In genomic region chr5:150793423-150793888, GRCh38 we compare ENCODE assay signal across 13 cellular contexts. TPM values are rescaled to one million over a fixed set of nuclear protein-coding genes. Genes with fewer than 3 reads are reported as not detected.
DNase-seq lines count a peak whose midpoint lies in the region; ATAC-seq, FAIRE-seq and TF ChIP-seq lines count a peak whose summit lies in the region.
"Not testable (repeated sequence)": the region's sequence is repeated elsewhere in the genome, so short reads cannot be mapped to it uniquely, and the experiment has no call there.
"Had no signal": no experiment of that assay in that cellular context is flagged by ENCODE, and none has a peak within 500 bp of the region (broad histone marks: within the 10 kb centered on the region; RNA-seq: fewer than 3 reads in every experiment).

No MANE protein-coding gene starts in this region.

- POLR2A ChIA-PET in HEK293 (lab: Yijun Ruan, JAX); Panc1 (lab: Charles Lee): not testable (repeated sequence)

- CTCF ChIA-PET in HEK293 (lab: Yijun Ruan, JAX) = interaction anchor here (4.7 kb wide), 1 partner anchor 8 kb away, joined by 37 read pairs; no protein-coding TSS in a partner anchor
- CTCF ChIA-PET in Panc1 (lab: Charles Lee) = not testable (repeated sequence)

- peaks cover 44 to 45% of the 10 kb centered on the region in 2 donors for H3K36me3 Mint-ChIP-seq in CD14-positive monocyte
- peaks cover 16% of the 10 kb centered on the region for H3K36me3 Mint-ChIP-seq in nephron progenitor cell (ENCODE audit: low read depth)

- H3K27ac Mint-ChIP-seq in CD14-positive monocyte (peak overlapping the region in 4 of 7 donors; percentile 31 to 83 (median 60)), nephron progenitor cell (peak overlapping the region; percentile 20)

- not testable (repeated sequence) for H3K4me3 Mint-ChIP-seq in CD14-positive monocyte, nephron progenitor cell

- DNase-seq in CD14-positive monocyte (ENCODE audit: low spot score); Panc1 (ENCODE audit: low read depth, low spot score); nephron progenitor cell: not testable (repeated sequence)
- DNase-seq in NCI-H748 (lab: John Stamatoyannopoulos, UW; ENCODE audit: unreplicated experiment) = peak; percentile 12

- not testable (repeated sequence) for H3K4me3 ChIP-seq in HEK293 (ENCODE audit: low read depth, low read length); Panc1 (ENCODE audit: low read depth in 2 of 2, low read length in 2 of 2)

- intact Hi-C loops in CD14-positive monocyte (cut with micrococcal nuclease); Panc1 (cut with micrococcal nuclease; ENCODE audit: unreplicated experiment): not testable (repeated sequence)

- H3K27ac ChIP-seq in HEK293 (ENCODE audit: extremely low read depth, low read depth, low read length); Panc1 (ENCODE audit: low read length): not testable (repeated sequence)

- H3K4me1 Mint-ChIP-seq in CD14-positive monocyte (peaks cover 37% of the 10 kb centered on the region), nephron progenitor cell (peaks cover 27% of the 10 kb centered on the region)

- peak; percentile 33 for FAIRE-seq in colon (lab: Jason Lieb, UNC)

- ATAC-seq in Panc1 = not testable (repeated sequence)

- in situ Hi-C loops in Panc1 (cut with HindIII; ENCODE audit: low pct_unique_long_range_greater_than_20kb, low sequenced_read_pairs) = not testable (repeated sequence)

- not testable (repeated sequence) for H3K9me3 ChIP-seq in HEK293 (ENCODE audit: control insufficient read depth, insufficient read depth, low read depth, low read length); Panc1 (ENCODE audit: control insufficient read depth, insufficient read depth, low read depth, low read length)

- not testable (repeated sequence) for H3K36me3 ChIP-seq in HEK293 (ENCODE audit: control insufficient read depth in 2 of 2, insufficient read depth in 1 of 2, low read length in 2 of 2); Panc1 (ENCODE audit: control insufficient read depth, insufficient read depth, low read length)

- not testable (repeated sequence) for H3K4me1 ChIP-seq in HEK293 (ENCODE audit: control insufficient read depth, insufficient read depth, low read length)
- peaks cover 24% of the 10 kb centered on the region for H3K4me1 ChIP-seq in Panc1 (ENCODE audit: control insufficient read depth, insufficient read depth, low read length)

- BruUV-seq in Panc1 (replicated peaks; lab: Mats Ljungman, UMichigan) = TSS peak; percentile 31

- H3K27me3 ChIP-seq in Panc1 (ENCODE audit: control insufficient read depth, insufficient read depth, low read length) = not testable (repeated sequence)

- TF ChIP-seq CTCF in CD14-positive monocyte (IDR thresholded peaks at IDR 0.05); HEK293 (tag by site-specific recombination; IDR thresholded peaks at IDR 0.05); Panc1 (IDR thresholded peaks at IDR 0.05); nephron progenitor cell (IDR thresholded peaks at IDR 0.05): not testable (repeated sequence)

- not testable (repeated sequence) for H3K9me3 Mint-ChIP-seq in CD14-positive monocyte, nephron progenitor cell

- H3K27me3 Mint-ChIP-seq in CD14-positive monocyte (ENCODE audit: low read depth in 3 of 3); nephron progenitor cell (ENCODE audit: low read depth, poor library complexity): not testable (repeated sequence)

TF ChIP-seq in HEK293, 187 proteins besides CTCF, POLR2A, EP300 and RAD21 (continues in another document):
- TF ChIP-seq TSHZ1 (tag by site-specific recombination; IDR thresholded peaks at IDR 0.05; ENCODE audit: borderline replicate concordance) (0 out of 2 replicates have a peak, but pooled peaks have one; percentile 70), ZNF580 (tag by site-specific recombination; IDR thresholded peaks at IDR 0.05) (peak; percentile 35; the same call in 1 of the 2 replicates), GLIS1 (tag by site-specific recombination; IDR thresholded peaks at IDR 0.05) (peak; percentile 20; the same call in 1 of the 2 replicates), ZXDB (tag by site-specific recombination; IDR thresholded peaks at IDR 0.05) (0 out of 2 replicates have a peak, but pooled peaks have one; percentile 22), OVOL3 (tag by site-specific recombination; IDR thresholded peaks at IDR 0.05) (peak; percentile 88), OSR2 (tag by site-specific recombination; IDR thresholded peaks at IDR 0.05) (peak; percentile 56; the same call in 1 of the 2 replicates), ZBTB44 (tag by site-specific recombination; IDR thresholded peaks at IDR 0.05) (peak; percentile 46; the same call in 1 of the 2 replicates), PRDM4 (tag by site-specific recombination; IDR thresholded peaks at IDR 0.05) (peak; percentile 51; the same call in 1 of the 2 replicates), SCRT1 (tag by site-specific recombination; IDR thresholded peaks at IDR 0.05; ENCODE audit: borderline replicate concordance) (peak; percentile 78; the same call in 1 of the 2 replicates), ZSCAN30 (tag by site-specific recombination; IDR thresholded peaks at IDR 0.05) (0 out of 2 replicates have a peak, but pooled peaks have one; percentile 23), FEZF1 (tag by site-specific recombination; IDR thresholded peaks at IDR 0.05) (peak; percentile 71), ZBTB17 (tag by site-specific recombination; IDR thresholded peaks at IDR 0.05) (0 out of 2 replicates have a peak, but pooled peaks have one; percentile 25)

RNA-seq across cellular contexts. Expression of gene SMIM3, which starts 14.9 kb away (rescaled TPM):
- polyA plus RNA-seq in CD14-positive monocyte = 10 to 100 TPM; 45.4 to 52.2 TPM
- 55.2 TPM for total RNA-seq in Panc1 (2021; ENCODE audit: unreplicated experiment)
- 75.0 TPM for polyA plus RNA-seq in Panc1 (2012; ENCODE audit: insufficient read length)
- total RNA-seq: B cell had no signal

RNA-seq across cellular contexts. Expression of gene DCTN4, which starts 34.6 kb away (rescaled TPM):
- 10 to 100 TPM; 14.6 to 16.3 TPM for polyA plus RNA-seq in CD14-positive monocyte
- 66.8 TPM for total RNA-seq in Panc1 (2021; ENCODE audit: unreplicated experiment)
- 33.5 TPM for polyA plus RNA-seq in Panc1 (2012; ENCODE audit: insufficient read length)

RNA-seq across cellular contexts. Expression of gene IRGM, which starts 52.9 kb away (rescaled TPM):
- polyA plus RNA-seq in CD14-positive monocyte = not detected
- total RNA-seq in Panc1 (2021; ENCODE audit: unreplicated experiment) = 0.18 TPM
- polyA plus RNA-seq in Panc1 (2012; ENCODE audit: insufficient read length) = not detected
- total RNA-seq: Calu3, G401, GM23248, H1, H7 had no signal
- polyA plus RNA-seq: AG04450, GM23248 had no signal
